Comparison of ENCODE assay signal across 29 cellular contexts in genomic region chrX:28127662-28128061, GRCh38.
"Had no signal": no experiment of that assay in that cellular context is flagged by ENCODE, and none has a peak within 500 bp of the region (broad histone marks: within the 10 kb centered on the region; RNA-seq: fewer than 3 reads in every experiment).

No MANE protein-coding gene starts in this region.

- H3K4me1 Mint-ChIP-seq: naive B cell; natural killer cell; neural progenitor cell; stimulated activated naive B cell treated with anti-CD40 and anti-IgM and Interleukin-4, amounts not matched to agents 10 μg/mL and 1 μg/mL and 100 μg/mL, for 72 hours had no signal

- H3K4me3 ChIP-seq: lower lobe of right lung, neural progenitor cell, skin epidermis, stomach, testis, thyroid gland, transverse colon, upper lobe of left lung, vagina had no signal

- FAIRE-seq: keratinocyte had no signal

- H3K27ac Mint-ChIP-seq: naive B cell; natural killer cell; nephron progenitor cell; neural progenitor cell; stimulated activated naive B cell treated with anti-CD40 and anti-IgM and Interleukin-4, amounts not matched to agents 10 μg/mL and 1 μg/mL and 100 μg/mL, for 72 hours had no signal

- H3K36me3 Mint-ChIP-seq: naive B cell; natural killer cell; neural progenitor cell; stimulated activated naive B cell treated with anti-CD40 and anti-IgM and Interleukin-4, amounts not matched to agents 10 μg/mL and 1 μg/mL and 100 μg/mL, for 72 hours had no signal

- H3K4me1 ChIP-seq: lower lobe of right lung, parathyroid adenoma, stomach, testis, thyroid gland, transverse colon, upper lobe of left lung, vagina had no signal

- H3K9me3 ChIP-seq: lower lobe of right lung, neutrophil, testis, thyroid gland, transverse colon, upper lobe of left lung, vagina had no signal

- DNase-seq: kidney glomerular epithelial cell; left cardiac atrium; left ventricle myocardium superior; lower lobe of right lung; mammary epithelial cell; mesenchymal stem cell; naive B cell; natural killer cell; nephron progenitor cell; occipital lobe; retina; right cardiac atrium; stimulated activated CD4-positive, alpha-beta T cell treated with anti-CD3 and anti-CD28 coated beads, Interleukin-12 subunit alpha, Interleukin-12 subunit beta, amount 100 ng/mL, for 4 hours; stimulated activated CD4-positive, alpha-beta T cell treated with anti-CD3 and anti-CD28 coated beads, Interleukin-15, amount 100 ng/mL, for 24 hours; stimulated activated CD4-positive, alpha-beta T cell treated with anti-CD3 and anti-CD28 coated beads, Interleukin-2, amount 100 ng/mL, for 24 hours; stimulated activated CD4-positive, alpha-beta T cell treated with anti-CD3 and anti-CD28 coated beads, Interleukin-4, amount 100 ng/mL, for 1 hour; stimulated activated naive B cell treated with anti-CD40 and anti-IgM and Interleukin-4, amounts not matched to agents 10 μg/mL and 1 μg/mL and 100 μg/mL, for 72 hours; stimulated activated naive CD8-positive, alpha-beta T cell treated with anti-CD3 and anti-CD28 coated beads, Interleukin-15, Interleukin-2, amounts not matched to agents 100 U/mL and 50 U/mL, for 24 hours; stomach; testis; thyroid gland; transverse colon; upper lobe of left lung had no signal

- H3K4me3 Mint-ChIP-seq: naive B cell; natural killer cell; nephron progenitor cell; neural progenitor cell; stimulated activated naive B cell treated with anti-CD40 and anti-IgM and Interleukin-4, amounts not matched to agents 10 μg/mL and 1 μg/mL and 100 μg/mL, for 72 hours had no signal

- H3K27ac ChIP-seq: lower lobe of right lung, neural progenitor cell, neutrophil, parathyroid adenoma, skin epidermis, stomach, testis, thyroid gland, transverse colon, upper lobe of left lung, vagina had no signal

- H3K27me3 Mint-ChIP-seq: naive B cell; stimulated activated naive B cell treated with anti-CD40 and anti-IgM and Interleukin-4, amounts not matched to agents 10 μg/mL and 1 μg/mL and 100 μg/mL, for 72 hours had no signal

- H3K27me3 ChIP-seq: neutrophil, stomach, testis, thyroid gland, transverse colon, upper lobe of left lung, vagina had no signal

- H3K36me3 ChIP-seq: lower lobe of right lung, neural progenitor cell, neutrophil, stomach, thyroid gland, transverse colon, upper lobe of left lung, vagina had no signal

- H3K9me3 Mint-ChIP-seq: nephron progenitor cell had no signal
